2 cellular contexts compared by ENCODE assay signal in genomic region chr18:2881490-2882195, GRCh38.
A peak's percentile ranks its signal among the peaks of the same experiment; 100 is the strongest.
TF ChIP-seq lines count a peak whose summit lies in the region.

No MANE protein-coding gene starts in this region.

TF ChIP-seq in K562, 482 proteins besides CTCF, POLR2A, EP300 and RAD21:
- TF ChIP-seq STAG1 (CRISPR knock-in tag; IDR thresholded peaks at IDR 0.05; ENCODE audit: borderline replicate concordance) (no peak), MAX (CRISPR knock-in tag; IDR thresholded peaks at IDR 0.05) (0 out of 2 replicates have a peak, but pooled peaks have one; percentile 15)

TF ChIP-seq in HepG2, 621 proteins besides CTCF, POLR2A, EP300 and RAD21:
- no peak for TF ChIP-seq SATB2 (CRISPR knock-in tag; IDR thresholded peaks at IDR 0.05)
- TF ChIP-seq ZNF207 (IDR thresholded peaks at IDR 0.05; ENCODE audit: borderline replicate concordance) = no peak
- no peak for TF ChIP-seq MAX (IDR thresholded peaks at IDR 0.05)
- no peak for TF ChIP-seq DNMT1 (CRISPR knock-in tag; IDR thresholded peaks at IDR 0.05)
- TF ChIP-seq USF2 (IDR thresholded peaks at IDR 0.05; ENCODE audit: low read depth, low read length) = no peak
- TF ChIP-seq USF2 (CRISPR knock-in tag; IDR thresholded peaks at IDR 0.05; ENCODE audit: borderline replicate concordance) = no peak
- TF ChIP-seq RXRA (CRISPR knock-in tag; IDR thresholded peaks at IDR 0.05) = no peak
- TF ChIP-seq ZNF318 (CRISPR knock-in tag; IDR thresholded peaks at IDR 0.05) = no peak
- TF ChIP-seq TEAD3 (CRISPR knock-in tag; optimal IDR thresholded peaks at IDR 0.05; ENCODE audit: borderline replicate concordance) = no peak
- TF ChIP-seq CBX2 (IDR thresholded peaks at IDR 0.05; ENCODE audit: low read depth, low read length) = no peak
- TF ChIP-seq CBX2 (CRISPR knock-in tag; IDR thresholded peaks at IDR 0.05; ENCODE audit: low read depth) = no peak
- TF ChIP-seq KLF16 (CRISPR knock-in tag; IDR thresholded peaks at IDR 0.05) = no peak
- no peak for TF ChIP-seq HIVEP1 (CRISPR knock-in tag; IDR thresholded peaks at IDR 0.05)
- TF ChIP-seq JUND (CRISPR knock-in tag; IDR thresholded peaks at IDR 0.05) = no peak
- no peak for TF ChIP-seq MLX (CRISPR knock-in tag; IDR thresholded peaks at IDR 0.05)
- no peak for TF ChIP-seq ZNF354B (CRISPR knock-in tag; IDR thresholded peaks at IDR 0.05)
- no peak for TF ChIP-seq ZNF44 (CRISPR knock-in tag; IDR thresholded peaks at IDR 0.05)
- no peak for TF ChIP-seq ZNF441 (CRISPR knock-in tag; IDR thresholded peaks at IDR 0.05; ENCODE audit: borderline replicate concordance)
- no peak for TF ChIP-seq ZBTB42 (CRISPR knock-in tag; IDR thresholded peaks at IDR 0.05)
- no peak for TF ChIP-seq RARA (CRISPR knock-in tag; IDR thresholded peaks at IDR 0.05)
- no peak for TF ChIP-seq ZNF558 (CRISPR knock-in tag; IDR thresholded peaks at IDR 0.05; ENCODE audit: borderline replicate concordance)
- no peak for TF ChIP-seq ZNF776 (CRISPR knock-in tag; IDR thresholded peaks at IDR 0.05)
TF ChIP-seq in HepG2: peak in this region for 0.
